1 cellular context compared by ENCODE assay signal in the genomic region with DNA sequence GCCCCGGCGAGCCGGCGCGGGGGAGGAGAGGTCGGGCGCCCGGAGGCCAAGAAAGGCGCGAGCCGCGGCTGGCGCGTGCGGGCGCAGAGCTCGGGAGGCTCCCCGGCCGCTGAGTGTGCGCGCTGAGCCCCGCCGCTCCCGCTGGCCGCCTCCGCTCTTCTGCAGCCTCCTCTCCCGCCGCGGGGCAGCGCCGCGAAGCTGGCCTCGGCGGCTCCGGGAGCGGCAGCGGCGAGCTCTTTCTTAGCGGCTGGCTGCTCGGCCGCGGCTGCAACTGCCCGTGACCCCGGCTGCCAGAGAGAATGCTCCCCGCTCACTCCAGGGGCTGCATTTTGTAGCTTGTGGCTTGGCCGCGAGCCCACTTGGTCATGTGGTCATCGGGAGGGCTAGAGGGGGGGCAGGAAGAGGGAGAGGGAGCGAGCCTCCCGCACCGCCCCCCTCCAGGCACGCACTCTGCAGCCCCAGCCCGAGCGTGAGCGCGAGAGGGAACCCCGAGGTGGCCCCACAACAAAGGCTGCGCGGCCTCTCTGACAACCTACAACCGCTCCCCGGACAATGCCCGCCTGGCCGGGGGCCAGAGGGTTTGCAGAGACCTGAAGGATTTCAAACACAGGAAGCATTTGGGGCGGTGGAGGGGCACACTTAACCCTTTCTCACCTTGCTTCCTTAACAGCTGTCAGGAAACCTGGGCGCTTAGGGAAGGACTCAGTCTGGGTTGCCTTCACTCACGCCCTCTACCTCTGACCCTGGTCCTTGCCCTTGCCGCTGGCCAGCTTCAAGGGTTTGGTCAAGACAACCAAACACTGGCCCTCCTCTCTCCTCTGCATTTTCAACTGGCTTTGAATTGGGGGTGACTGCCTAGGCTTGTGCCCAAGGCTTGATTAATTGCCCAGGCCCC.
TF ChIP-seq lines count a peak whose summit lies in the region.

A gene with protein sequence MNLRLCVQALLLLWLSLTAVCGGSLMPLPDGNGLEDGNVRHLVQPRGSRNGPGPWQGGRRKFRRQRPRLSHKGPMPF (minus strand): TSS at position 305 of the 895 bp plus-strand sequence. CDS start 326 bp downstream, outside the sequence.

TF ChIP-seq in K562, 482 proteins besides CTCF, POLR2A, EP300 and RAD21 (continued from another document):
- TF ChIP-seq OTX1 (CRISPR knock-in tag; IDR thresholded peaks at IDR 0.05) = no peak
- TF ChIP-seq E2F3 (CRISPR knock-in tag; IDR thresholded peaks at IDR 0.05) = no peak
- TF ChIP-seq NR1H2 (CRISPR knock-in tag; IDR thresholded peaks at IDR 0.05) = no peak
